ENCODE assay signal across 13 cellular contexts in genomic region chr11:118003456-118003855, GRCh38. TPM values are rescaled to one million over a fixed set of nuclear protein-coding genes. Genes with fewer than 3 reads are reported as not detected.
DNase-seq lines count a peak whose midpoint lies in the region; ATAC-seq and TF ChIP-seq lines count a peak whose summit lies in the region.
"Had no signal": no experiment of that assay in that cellular context is flagged by ENCODE, and none has a peak within 500 bp of the region (broad histone marks: within the 10 kb centered on the region; RNA-seq: fewer than 3 reads in every experiment).

No MANE protein-coding gene starts in this region.

- CTCF ChIA-PET in naive thymus-derived CD4-positive, alpha-beta T cell (lab: Charles Lee) = interaction anchor here (1.1 to 4.0 kb wide), 7 partner anchors 12 to 194 kb away, joined by 3 to 29 read pairs (median 4); partner anchors contain the start of gene IL10RA

- POLR2A ChIA-PET in naive thymus-derived CD4-positive, alpha-beta T cell (lab: Charles Lee) = interaction anchor here (1.4 to 15.8 kb wide), 8 partner anchors 8 to 51 kb away, joined by 6 to 255 read pairs (median 47); partner anchors contain the start of gene IL10RA

- no peak for ATAC-seq in activated naive CD4-positive, alpha-beta T cell treated with anti-CD3 and anti-CD28 coated beads, Interleukin-2, amount 50 U/mL, for 72 hours
- no peak for ATAC-seq in naive thymus-derived CD4-positive, alpha-beta T cell
- ATAC-seq in GM21367 (IDR thresholded peaks at IDR 0.05; ENCODE audit: unreplicated experiment) = no peak
- no peak for ATAC-seq in GM18868 (IDR thresholded peaks at IDR 0.05; ENCODE audit: unreplicated experiment)

- H3K36me3 Mint-ChIP-seq in CD14-positive monocyte = peaks cover 33 to 42% of the 10 kb centered on the region in 2 donors
- peaks cover 26 to 29% of the 10 kb centered on the region in 2 donors for H3K36me3 Mint-ChIP-seq in activated naive CD4-positive, alpha-beta T cell treated with anti-CD3 and anti-CD28 coated beads, Interleukin-2, amount 50 U/mL, for 72 hours
- peaks cover 2 to 51% (median 13%) of the 10 kb centered on the region in 5 donors for H3K36me3 Mint-ChIP-seq in naive thymus-derived CD4-positive, alpha-beta T cell

- H3K27me3 ChIP-seq in HL-60 (ENCODE audit: insufficient read depth, poor library complexity, severe bottlenecking) = no peaks in the 10 kb centered on the region
- no peaks in the 10 kb centered on the region for H3K27me3 ChIP-seq in naive thymus-derived CD4-positive, alpha-beta T cell (ENCODE audit: control insufficient read depth in 2 of 2, insufficient read depth in 2 of 2, low read length in 2 of 2)
- H3K27me3 ChIP-seq: brain microvascular endothelial cell had no signal

- DNase-seq in CD14-positive monocyte (ENCODE audit: low spot score) = no peak
- DNase-seq in HL-60 (ENCODE audit: low read depth in 1 of 2, low spot score in 1 of 2) = no peak
- DNase-seq in activated naive CD4-positive, alpha-beta T cell treated with anti-CD3 and anti-CD28 coated beads, Interleukin-2, amount 50 U/mL, for 72 hours (ENCODE audit: low spot score in 2 of 2) = no peak
- no peak for DNase-seq in naive thymus-derived CD4-positive, alpha-beta T cell
- DNase-seq in cerebellum (ENCODE audit: low spot score) = no peak
- DNase-seq in NCI-H1417 treated with DMSO at 0.1 percent for 48 hours (lab: John Stamatoyannopoulos, UW) = no peak
- DNase-seq: brain microvascular endothelial cell, NCI-H2029, SIG-M5 had no signal

- H3K4me1 ChIP-seq in naive thymus-derived CD4-positive, alpha-beta T cell (ENCODE audit: control insufficient read depth in 2 of 2, insufficient read depth in 2 of 2, low read length in 2 of 2) = peaks cover 71 to 97% of the 10 kb centered on the region in 2 donors

- no peak for TF ChIP-seq CTCF in CD14-positive monocyte (IDR thresholded peaks at IDR 0.05)
- TF ChIP-seq CTCF in HL-60 (IDR thresholded peaks at IDR 0.05; ENCODE audit: insufficient read depth, low read length) = no peak

- H3K27ac Mint-ChIP-seq in CD14-positive monocyte = peak overlapping the region; percentile 92 to 98 (median 95)
- peak overlapping the region; percentile 92 to 93 for H3K27ac Mint-ChIP-seq in activated naive CD4-positive, alpha-beta T cell treated with anti-CD3 and anti-CD28 coated beads, Interleukin-2, amount 50 U/mL, for 72 hours
- peak overlapping the region; percentile 51 to 98 (median 87) for H3K27ac Mint-ChIP-seq in naive thymus-derived CD4-positive, alpha-beta T cell

- peaks cover 3 to 12% (median 6%) of the 10 kb centered on the region in 7 donors for H3K9me3 Mint-ChIP-seq in CD14-positive monocyte
- peaks cover 8 to 10% of the 10 kb centered on the region in 2 donors for H3K9me3 Mint-ChIP-seq in activated naive CD4-positive, alpha-beta T cell treated with anti-CD3 and anti-CD28 coated beads, Interleukin-2, amount 50 U/mL, for 72 hours
- H3K9me3 Mint-ChIP-seq in naive thymus-derived CD4-positive, alpha-beta T cell = peaks cover 0 to 8% (median 0%) of the 10 kb centered on the region in 11 donors

- H3K36me3 ChIP-seq in naive thymus-derived CD4-positive, alpha-beta T cell (ENCODE audit: control insufficient read depth in 2 of 3, insufficient read depth in 3 of 3, low read length in 3 of 3) = peaks cover 0 to 24% (median 4%) of the 10 kb centered on the region in 3 experiments
- H3K36me3 ChIP-seq: brain microvascular endothelial cell had no signal

- H3K4me1 Mint-ChIP-seq in CD14-positive monocyte = peaks cover 99% of the 10 kb centered on the region
- peaks cover 72 to 97% (median 85%) of the 10 kb centered on the region in 7 donors for H3K4me1 Mint-ChIP-seq in naive thymus-derived CD4-positive, alpha-beta T cell

- H3K27me3 Mint-ChIP-seq in CD14-positive monocyte (ENCODE audit: low read depth in 3 of 3) = no peaks in the 10 kb centered on the region
- H3K27me3 Mint-ChIP-seq in naive thymus-derived CD4-positive, alpha-beta T cell = no peaks in the 10 kb centered on the region

- intact Hi-C loops in CD14-positive monocyte (cut with micrococcal nuclease) = no loop called here
- intact Hi-C loops in naive thymus-derived CD4-positive, alpha-beta T cell (cut with micrococcal nuclease) = loop anchor here (1.0 to 10.0 kb wide), 5 partner anchors 48 to 431 kb away; partner anchors contain the start of genes JAML (in 1 of the 2) and KMT2A (in 1 of the 2)

- peak overlapping the region in 1 of 2 donors; percentile 11 for H3K4me3 Mint-ChIP-seq in CD14-positive monocyte
- H3K4me3 Mint-ChIP-seq in naive thymus-derived CD4-positive, alpha-beta T cell = peak overlapping the region; percentile 1 to 82 (median 60)

- peak overlapping the region; percentile 48 for H3K27ac ChIP-seq in HL-60 (replicated peaks)
- peak overlapping the region; percentile 58 for H3K27ac ChIP-seq in naive thymus-derived CD4-positive, alpha-beta T cell (ENCODE audit: low read depth, low read length)
- H3K27ac ChIP-seq: brain microvascular endothelial cell had no signal

- H3K4me3 ChIP-seq in HL-60 (replicated peaks; ENCODE audit: insufficient read depth, low read length) = no peak overlapping the region
- peak overlapping the region; percentile 23 for H3K4me3 ChIP-seq in naive thymus-derived CD4-positive, alpha-beta T cell (ENCODE audit: low read length)

- no peaks in the 10 kb centered on the region for H3K9me3 ChIP-seq in naive thymus-derived CD4-positive, alpha-beta T cell (ENCODE audit: control insufficient read depth in 2 of 3, low read length in 3 of 3)

RNA-seq across cellular contexts. Expression of gene IL10RA, which starts 17.3 kb away (rescaled TPM):
- polyA plus RNA-seq in CD14-positive monocyte = 100 to 1,000 TPM; 152 to 226 TPM
- 10 to 100 TPM; 31.6 to 32.2 TPM for total RNA-seq in activated naive CD4-positive, alpha-beta T cell treated with anti-CD3 and anti-CD28 coated beads, Interleukin-2, amount 50 U/mL, for 72 hours
- total RNA-seq in naive thymus-derived CD4-positive, alpha-beta T cell = 100 to 1,000 TPM; 154 to 300 (median 184) TPM
- 100 to 1,000 TPM in 1 of 2 donors, 10 to 100 TPM in 1; 85.2 to 163 TPM for polyA plus RNA-seq in naive thymus-derived CD4-positive, alpha-beta T cell
- 3.0 TPM for total RNA-seq in cerebellum
- total RNA-seq: myocyte had no signal
- polyA plus RNA-seq: BJ had no signal

Comparison
In these comparisons a context has a peak if more than half of its experiments do, and no peak if none do; other contexts are left out.
1. RNA of gene IL10RA, which starts 17.3 kb away (total RNA-seq): 154 to 300 TPM in naive thymus-derived CD4-positive, alpha-beta T cell; 31.6 to 32.2 TPM in activated naive CD4-positive, alpha-beta T cell treated with anti-CD3 and anti-CD28 coated beads, Interleukin-2, amount 50 U/mL, for 72 hours and 3.0 TPM in cerebellum (single experiment); every median in the first group is over 4 times any median in the second.
2. intact Hi-C loops: an anchor here in naive thymus-derived CD4-positive, alpha-beta T cell (1.0 to 10.0 kb wide); none called in CD14-positive monocyte.
3. Peak in every context shown above with its lines, with median percentiles within 50 percentile points of each other: H3K27ac Mint-ChIP-seq.